In the genomic region with DNA sequence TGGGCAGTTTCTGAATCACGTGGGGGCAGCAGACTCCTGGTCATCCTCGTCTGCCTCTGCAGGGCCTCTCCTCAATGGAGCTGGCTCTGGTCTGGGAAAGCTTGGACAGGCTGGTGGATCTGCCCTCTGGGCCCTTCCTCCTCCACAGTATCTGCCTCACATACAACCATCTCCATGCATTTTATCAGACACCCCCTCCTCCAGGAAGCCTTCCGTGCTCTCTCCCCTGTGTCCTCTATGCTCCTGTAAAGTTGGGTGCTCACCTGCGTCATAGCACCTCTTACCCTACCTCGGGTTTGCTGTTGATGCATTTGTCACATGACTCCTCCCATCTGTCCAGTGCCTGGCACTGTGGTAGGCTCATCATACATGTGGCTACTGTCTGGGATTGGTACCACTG, we compare ENCODE assay signal across 27 cellular contexts.
"Had no signal": no experiment of that assay in that cellular context is flagged by ENCODE, and none has a peak within 500 bp of the region (broad histone marks: within the 10 kb centered on the region; RNA-seq: fewer than 3 reads in every experiment).

No MANE protein-coding gene starts in this region.

- H3K4me1 ChIP-seq: pancreas, psoas muscle, right lobe of liver, sigmoid colon, stomach, thyroid gland, tibial nerve, upper lobe of left lung, vagina had no signal

- FAIRE-seq: pancreas, small intestine, urothelium cell line had no signal

- H3K4me3 ChIP-seq: neural progenitor cell, pancreas, psoas muscle, right lobe of liver, sigmoid colon, stomach, thoracic aorta, thyroid gland, tibial nerve, upper lobe of left lung, vagina had no signal

- H3K4me3 Mint-ChIP-seq: natural killer cell; nephron; stimulated activated effector memory CD8-positive, alpha-beta T cell treated with anti-CD3 and anti-CD28 coated beads, Interleukin-12 subunit alpha, Interleukin-12 subunit beta, amount 100 ng/mL, for 72 hours; stimulated activated naive B cell treated with anti-CD40 and anti-IgM and Interleukin-4, amounts not matched to agents 10 μg/mL and 1 μg/mL and 100 μg/mL, for 72 hours; stimulated activated naive CD8-positive, alpha-beta T cell treated with anti-CD3 and anti-CD28 coated beads, Interleukin-15, Interleukin-2, amounts not matched to agents 100 ng/mL and 50 ng/mL, for 24 hours had no signal

- H3K9ac ChIP-seq: neural progenitor cell had no signal

- H3K9me3 ChIP-seq: pancreas, right lobe of liver, thoracic aorta, thyroid gland had no signal

- H3K36me3 Mint-ChIP-seq: natural killer cell; stimulated activated effector memory CD8-positive, alpha-beta T cell treated with anti-CD3 and anti-CD28 coated beads, Interleukin-12 subunit alpha, Interleukin-12 subunit beta, amount 100 ng/mL, for 72 hours; stimulated activated naive B cell treated with anti-CD40 and anti-IgM and Interleukin-4, amounts not matched to agents 10 μg/mL and 1 μg/mL and 100 μg/mL, for 72 hours had no signal

- H3K27ac Mint-ChIP-seq: natural killer cell; nephron; neural progenitor cell; progenitor cell of endocrine pancreas; stimulated activated effector memory CD8-positive, alpha-beta T cell treated with anti-CD3 and anti-CD28 coated beads, Interleukin-12 subunit alpha, Interleukin-12 subunit beta, amount 100 ng/mL, for 72 hours; stimulated activated naive B cell treated with anti-CD40 and anti-IgM and Interleukin-4, amounts not matched to agents 10 μg/mL and 1 μg/mL and 100 μg/mL, for 72 hours; stimulated activated naive CD8-positive, alpha-beta T cell treated with anti-CD3 and anti-CD28 coated beads, Interleukin-15, Interleukin-2, amounts not matched to agents 100 ng/mL and 50 ng/mL, for 24 hours had no signal

- H3K9me3 Mint-ChIP-seq: natural killer cell; stimulated activated naive CD8-positive, alpha-beta T cell treated with anti-CD3 and anti-CD28 coated beads, Interleukin-15, Interleukin-2, amounts not matched to agents 100 ng/mL and 50 ng/mL, for 24 hours had no signal

- H3K4me1 Mint-ChIP-seq: nephron; neural progenitor cell; stimulated activated effector memory CD8-positive, alpha-beta T cell treated with anti-CD3 and anti-CD28 coated beads, Interleukin-12 subunit alpha, Interleukin-12 subunit beta, amount 100 ng/mL, for 72 hours; stimulated activated naive B cell treated with anti-CD40 and anti-IgM and Interleukin-4, amounts not matched to agents 10 μg/mL and 1 μg/mL and 100 μg/mL, for 72 hours had no signal

- H3K4me2 ChIP-seq: neural progenitor cell had no signal

- H3K36me3 ChIP-seq: neural progenitor cell, pancreas, right lobe of liver had no signal

- H2AFZ ChIP-seq: neural progenitor cell had no signal

- DNase-seq: natural killer cell; occipital lobe; pancreas; psoas muscle; right cardiac atrium; right lobe of liver; sigmoid colon; small intestine; stimulated activated CD4-positive, alpha-beta T cell treated with anti-CD3 and anti-CD28 coated beads, Interleukin-15, amount 100 ng/mL, for 24 hours; stimulated activated CD4-positive, alpha-beta T cell treated with anti-CD3 and anti-CD28 coated beads, Interleukin-2, amount 100 ng/mL, for 24 hours; stimulated activated CD4-positive, alpha-beta T cell treated with anti-CD3 and anti-CD28 coated beads, Interleukin-2, amount 100 ng/mL, for 48 hours; stimulated activated CD4-positive, alpha-beta T cell treated with anti-CD3 and anti-CD28 coated beads, Interleukin-4, amount 100 ng/mL, for 24 hours; stimulated activated naive B cell treated with anti-CD40 and anti-IgM and Interleukin-4, amounts not matched to agents 10 μg/mL and 1 μg/mL and 100 μg/mL, for 72 hours; stimulated activated naive CD4-positive, alpha-beta T cell treated with Interleukin-2 at 50 U/mL for 16 hours; stomach; thyroid gland; trophoblast cell; upper lobe of left lung had no signal

- H3K27ac ChIP-seq: neural progenitor cell, pancreas, psoas muscle, right lobe of liver, sigmoid colon, stomach, thoracic aorta, thyroid gland, tibial nerve, upper lobe of left lung, vagina had no signal

- ATAC-seq: natural killer cell; pancreas; psoas muscle; right cardiac atrium; right lobe of liver; stimulated activated effector memory CD8-positive, alpha-beta T cell treated with anti-CD3 and anti-CD28 coated beads, Interleukin-12 subunit alpha, Interleukin-12 subunit beta, amount 100 ng/mL, for 72 hours; stimulated activated naive B cell treated with anti-CD40 and anti-IgM and Interleukin-4, amounts not matched to agents 10 μg/mL and 1 μg/mL and 100 μg/mL, for 72 hours had no signal

- H3K27me3 ChIP-seq: neural progenitor cell, pancreas, right lobe of liver, sigmoid colon, stomach, thyroid gland, tibial nerve, upper lobe of left lung, vagina had no signal

- H3K27me3 Mint-ChIP-seq: progenitor cell of endocrine pancreas; stimulated activated naive CD8-positive, alpha-beta T cell treated with anti-CD3 and anti-CD28 coated beads, Interleukin-15, Interleukin-2, amounts not matched to agents 100 ng/mL and 50 ng/mL, for 24 hours had no signal
